35 cellular contexts compared by ENCODE assay signal in genomic region chr21:15289246-15289645, GRCh38.
"Had no signal": no experiment of that assay in that cellular context is flagged by ENCODE, and none has a peak within 500 bp of the region (broad histone marks: within the 10 kb centered on the region; RNA-seq: fewer than 3 reads in every experiment).

No MANE protein-coding gene starts in this region.

- H3K4me3 Mint-ChIP-seq: activated B cell treated with CpG ODN at 0.5 μM for 24 hours; activated CD4-positive, alpha-beta memory T cell treated with anti-CD3 and anti-CD28 coated beads, Interleukin-2, amount 10 ng/mL, durations not matched to agents 7 days and 5 days; activated CD4-positive, alpha-beta T cell treated with anti-CD3 and anti-CD28 coated beads, Interleukin-2, amount 10 ng/mL, durations not matched to agents 7 days and 5 days; activated naive CD4-positive, alpha-beta T cell treated with anti-CD3 and anti-CD28 coated beads, Interleukin-2, amount 10 ng/mL, durations not matched to agents 7 days and 5 days; activated naive CD8-positive, alpha-beta T cell treated with anti-CD3 and anti-CD28 coated beads, Interleukin-2, amount 10 ng/mL, durations not matched to agents 7 days and 5 days; activated T-cell treated with anti-CD3 and anti-CD28 coated beads, Interleukin-2, amount 50 U/mL, for 24 hours; activated T-cell treated with anti-CD3 and anti-CD28 coated beads, Interleukin-2, amount 50 U/mL, for 72 hours; brain; effector memory CD8-positive, alpha-beta T cell; T-helper 17 cell; T-helper 2 cell treated with Interferon-gamma antibody and Interleukin-4, amounts not matched to agents 5 μg/mL and 100 μg/mL, for 36 hours had no signal

- H3K27me3 ChIP-seq: ascending aorta, breast epithelium, cardiac muscle cell, esophagus muscularis mucosa, foreskin keratinocyte, gastrocnemius medialis had no signal

- ATAC-seq: activated CD4-positive, CD25-positive, alpha-beta regulatory T cell treated with anti-CD3 and anti-CD28 coated beads, Interleukin-2, amount 50 U/mL, for 24 hours; activated naive CD4-positive, alpha-beta T cell treated with anti-CD3 and anti-CD28 coated beads, Interleukin-2, amount 50 U/mL, for 72 hours; activated T-cell treated with anti-CD3 and anti-CD28 coated beads, Interleukin-2, amount 50 U/mL, for 72 hours; effector memory CD8-positive, alpha-beta T cell; foreskin keratinocyte; gastrocnemius medialis; T-helper 17 cell had no signal

- DNase-seq: activated B cell treated with CpG ODN at 0.5 μM for 24 hours; activated CD4-positive, alpha-beta memory T cell treated with anti-CD3 and anti-CD28 coated beads, Interleukin-2, amount 10 ng/mL, durations not matched to agents 7 days and 5 days; activated CD4-positive, alpha-beta T cell treated with anti-CD3 and anti-CD28 coated beads for 4 hours; activated CD4-positive, alpha-beta T cell treated with anti-CD3 and anti-CD28 coated beads, Interleukin-2, amount 10 ng/mL, durations not matched to agents 7 days and 5 days; activated CD4-positive, alpha-beta T cell treated with anti-CD3 and anti-CD28 coated beads, Interleukin-2, amount 50 U/mL, for 4 hours; activated CD8-positive, alpha-beta memory T cell treated with anti-CD3 and anti-CD28 coated beads, Interleukin-2, amount 50 U/mL, for 48 hours; activated gamma-delta T cell; activated naive CD4-positive, alpha-beta T cell; activated naive CD4-positive, alpha-beta T cell treated with anti-CD3 and anti-CD28 coated beads, Interleukin-2, amount 10 ng/mL, durations not matched to agents 7 days and 5 days; activated naive CD8-positive, alpha-beta T cell treated with anti-CD3 and anti-CD28 coated beads, Interleukin-2, amount 10 ng/mL, durations not matched to agents 7 days and 5 days; activated T-cell treated with anti-CD3 and anti-CD28 coated beads for 4 hours; activated T-cell treated with anti-CD3 and anti-CD28 coated beads, Interleukin-2, amount 50 U/mL, for 24 hours; activated T-cell treated with anti-CD3 and anti-CD28 coated beads, Interleukin-2, amount 50 U/mL, for 72 hours; central memory CD4-positive, alpha-beta T cell; cerebellar nuclear complex; dermis blood vessel endothelial cell; effector CD4-positive, alpha-beta T cell; effector memory CD8-positive, alpha-beta T cell; erythroblast; foreskin keratinocyte; gastrocnemius medialis; glutamatergic neuron; T-helper 1 cell; T-helper 17 cell; T1000; WERI-Rb-1 had no signal

- H3K9me3 ChIP-seq: ascending aorta, breast epithelium, esophagus muscularis mucosa, gastrocnemius medialis had no signal

- H3K36me3 Mint-ChIP-seq: activated naive CD4-positive, alpha-beta T cell treated with anti-CD3 and anti-CD28 coated beads, Interleukin-2, amount 10 ng/mL, durations not matched to agents 7 days and 5 days; activated naive CD4-positive, alpha-beta T cell treated with anti-CD3 and anti-CD28 coated beads, Interleukin-2, amount 50 U/mL, for 72 hours; activated naive CD8-positive, alpha-beta T cell treated with anti-CD3 and anti-CD28 coated beads, Interleukin-2, amount 10 ng/mL, durations not matched to agents 7 days and 5 days; brain had no signal

- H3K27ac Mint-ChIP-seq: activated B cell treated with CpG ODN at 0.5 μM for 24 hours; activated CD4-positive, alpha-beta memory T cell treated with anti-CD3 and anti-CD28 coated beads, Interleukin-2, amount 10 ng/mL, durations not matched to agents 7 days and 5 days; activated CD4-positive, alpha-beta T cell treated with anti-CD3 and anti-CD28 coated beads, Interleukin-2, amount 10 ng/mL, durations not matched to agents 7 days and 5 days; activated naive CD4-positive, alpha-beta T cell treated with anti-CD3 and anti-CD28 coated beads, Interleukin-2, amount 10 ng/mL, durations not matched to agents 7 days and 5 days; activated naive CD4-positive, alpha-beta T cell treated with anti-CD3 and anti-CD28 coated beads, Interleukin-2, amount 50 U/mL, for 72 hours; activated naive CD8-positive, alpha-beta T cell treated with anti-CD3 and anti-CD28 coated beads, Interleukin-2, amount 10 ng/mL, durations not matched to agents 7 days and 5 days; activated T-cell treated with anti-CD3 and anti-CD28 coated beads, Interleukin-2, amount 50 U/mL, for 24 hours; activated T-cell treated with anti-CD3 and anti-CD28 coated beads, Interleukin-2, amount 50 U/mL, for 72 hours; brain; effector memory CD8-positive, alpha-beta T cell; T-helper 17 cell; T-helper 2 cell treated with Interferon-gamma antibody and Interleukin-4, amounts not matched to agents 5 μg/mL and 100 μg/mL, for 36 hours had no signal

- H3K4me1 ChIP-seq: ascending aorta, breast epithelium had no signal

- H3K9me3 Mint-ChIP-seq: activated B cell treated with CpG ODN at 0.5 μM for 24 hours; activated CD4-positive, alpha-beta T cell treated with anti-CD3 and anti-CD28 coated beads, Interleukin-2, amount 10 ng/mL, durations not matched to agents 7 days and 5 days; activated naive CD4-positive, alpha-beta T cell treated with anti-CD3 and anti-CD28 coated beads, Interleukin-2, amount 10 ng/mL, durations not matched to agents 7 days and 5 days; activated naive CD4-positive, alpha-beta T cell treated with anti-CD3 and anti-CD28 coated beads, Interleukin-2, amount 50 U/mL, for 72 hours; activated naive CD8-positive, alpha-beta T cell treated with anti-CD3 and anti-CD28 coated beads, Interleukin-2, amount 10 ng/mL, durations not matched to agents 7 days and 5 days; activated T-cell treated with anti-CD3 and anti-CD28 coated beads, Interleukin-2, amount 50 U/mL, for 24 hours; brain; effector memory CD8-positive, alpha-beta T cell; T-helper 2 cell treated with Interferon-gamma antibody and Interleukin-4, amounts not matched to agents 5 μg/mL and 100 μg/mL, for 36 hours had no signal

- H3K4me1 Mint-ChIP-seq: activated B cell treated with CpG ODN at 0.5 μM for 24 hours; activated CD4-positive, alpha-beta memory T cell treated with anti-CD3 and anti-CD28 coated beads, Interleukin-2, amount 10 ng/mL, durations not matched to agents 7 days and 5 days; activated CD4-positive, alpha-beta T cell treated with anti-CD3 and anti-CD28 coated beads, Interleukin-2, amount 10 ng/mL, durations not matched to agents 7 days and 5 days; activated naive CD4-positive, alpha-beta T cell treated with anti-CD3 and anti-CD28 coated beads, Interleukin-2, amount 10 ng/mL, durations not matched to agents 7 days and 5 days; activated naive CD8-positive, alpha-beta T cell treated with anti-CD3 and anti-CD28 coated beads, Interleukin-2, amount 10 ng/mL, durations not matched to agents 7 days and 5 days; T-helper 17 cell had no signal

- H3K4me3 ChIP-seq: ascending aorta, breast epithelium, cardiac muscle cell, coronary artery, esophagus muscularis mucosa, gastrocnemius medialis had no signal

- H3K36me3 ChIP-seq: ascending aorta, breast epithelium, cardiac muscle cell, esophagus muscularis mucosa, gastrocnemius medialis, WERI-Rb-1 had no signal

- H3K27me3 Mint-ChIP-seq: activated B cell treated with CpG ODN at 0.5 μM for 24 hours; activated naive CD4-positive, alpha-beta T cell treated with anti-CD3 and anti-CD28 coated beads, Interleukin-2, amount 10 ng/mL, durations not matched to agents 7 days and 5 days; activated T-cell treated with anti-CD3 and anti-CD28 coated beads, Interleukin-2, amount 50 U/mL, for 24 hours had no signal

- H3K27ac ChIP-seq: ascending aorta, breast epithelium, cardiac muscle cell, coronary artery, esophagus muscularis mucosa, foreskin keratinocyte, gastrocnemius medialis, WERI-Rb-1 had no signal
